Comparison of ENCODE assay signal across 21 cellular contexts in the genomic region with DNA sequence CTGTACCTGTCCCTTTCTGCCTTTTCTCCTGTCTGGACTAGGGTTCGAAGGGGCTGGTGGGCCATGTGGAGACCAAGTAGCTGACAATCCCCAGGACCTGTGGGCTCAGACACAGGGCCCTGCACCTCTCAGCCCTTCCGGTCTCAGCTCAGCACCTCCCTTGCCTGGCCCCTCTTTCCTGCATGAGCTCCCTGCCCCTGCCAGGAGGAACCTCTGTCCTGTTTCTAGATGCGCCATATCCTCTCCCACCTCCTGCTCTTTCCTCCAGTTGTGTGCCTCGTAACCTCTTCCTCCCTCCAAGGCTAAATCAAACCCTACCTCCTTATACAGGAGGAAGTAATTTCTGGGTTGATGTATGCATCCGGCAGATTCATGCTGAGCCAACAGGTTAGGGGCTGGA. TPM values are rescaled to one million over a fixed set of nuclear protein-coding genes. Genes with fewer than 3 reads are reported as not detected.
DNase-seq lines count a peak whose midpoint lies in the region; TF ChIP-seq lines count a peak whose summit lies in the region.
"Had no signal": no experiment of that assay in that cellular context is flagged by ENCODE, and none has a peak within 500 bp of the region (broad histone marks: within the 10 kb centered on the region; RNA-seq: fewer than 3 reads in every experiment).

No MANE protein-coding gene starts in this region.

- H3K4me3 Mint-ChIP-seq in T-helper 1 cell treated with Interleukin-12 subunit alpha and Interleukin-12 subunit beta and Interleukin-4 antibody, amounts not matched to agents 30 μg/mL and 1 μg/mL, for 36 hours: no peak overlapping the region
- H3K4me3 Mint-ChIP-seq in endothelial cell (ENCODE audit: unreplicated experiment): peak overlapping the region; percentile 62
- H3K4me3 Mint-ChIP-seq: CD14-positive monocyte had no signal

- no peak overlapping the region for H2AFZ ChIP-seq in neuronal stem cell (ENCODE audit: low read length)

- peak overlapping the region; percentile 38 for H3K18ac ChIP-seq in neuronal stem cell (ENCODE audit: low read length)

- no peak for TF ChIP-seq CTCF in endothelial cell (IDR thresholded peaks at IDR 0.05; ENCODE audit: unreplicated experiment)

- no peak overlapping the region for H2BK12ac ChIP-seq in neuronal stem cell (ENCODE audit: low read length)

- peaks cover 5% of the 10 kb centered on the region for H3K4me1 Mint-ChIP-seq in T-helper 1 cell treated with Interleukin-12 subunit alpha and Interleukin-12 subunit beta and Interleukin-4 antibody, amounts not matched to agents 30 μg/mL and 1 μg/mL, for 36 hours (ENCODE audit: low read depth)
- peaks cover 26% of the 10 kb centered on the region for H3K4me1 Mint-ChIP-seq in endothelial cell (ENCODE audit: unreplicated experiment)

- H4K91ac ChIP-seq in neuronal stem cell (ENCODE audit: low read depth, low read length, poor library complexity): no peak overlapping the region

- peak overlapping the region; percentile 55 for H3K23ac ChIP-seq in neuronal stem cell (ENCODE audit: low read depth, low read length, poor library complexity)

- peaks cover 6% of the 10 kb centered on the region in 2 donors for H3K4me1 ChIP-seq in neuronal stem cell (ENCODE audit: control insufficient read depth in 2 of 2, insufficient read depth in 1 of 2, low read depth in 1 of 2, low read length in 2 of 2)
- H3K4me1 ChIP-seq: Peyer's patch, SJCRH30 had no signal

- WGBS in neuronal stem cell (ENCODE audit: extremely low coverage in 2 of 2, insufficient read length in 2 of 2, insufficient replicate concordance in 1 of 2), 2 donors: no CpG with 5 or more reads among the region's 5 CpGs

- no peaks in the 10 kb centered on the region for H3K9me3 Mint-ChIP-seq in T-helper 1 cell treated with Interleukin-12 subunit alpha and Interleukin-12 subunit beta and Interleukin-4 antibody, amounts not matched to agents 30 μg/mL and 1 μg/mL, for 36 hours
- no peaks in the 10 kb centered on the region for H3K9me3 Mint-ChIP-seq in endothelial cell (ENCODE audit: unreplicated experiment)
- H3K9me3 Mint-ChIP-seq: CD14-positive monocyte had no signal

- no peak overlapping the region for H3K4me2 ChIP-seq in neuronal stem cell (ENCODE audit: insufficient read depth, low read length, poor library complexity, severe bottlenecking)
- H3K4me2 ChIP-seq: KMS-11 had no signal

- peak overlapping the region; percentile 56 for H3K14ac ChIP-seq in neuronal stem cell (ENCODE audit: low read length)

- peak overlapping the region; percentile 53 for H2BK5ac ChIP-seq in neuronal stem cell (ENCODE audit: low read length)

- peak overlapping the region; percentile 68 for H3K27ac Mint-ChIP-seq in T-helper 1 cell treated with Interleukin-12 subunit alpha and Interleukin-12 subunit beta and Interleukin-4 antibody, amounts not matched to agents 30 μg/mL and 1 μg/mL, for 36 hours
- peak overlapping the region; percentile 99 for H3K27ac Mint-ChIP-seq in endothelial cell (ENCODE audit: unreplicated experiment)

- H3K9ac ChIP-seq in neuronal stem cell (ENCODE audit: low read depth, low read length, poor library complexity): no peak overlapping the region
- H3K9ac ChIP-seq: KMS-11 had no signal

- no peak overlapping the region for H4K8ac ChIP-seq in neuronal stem cell (ENCODE audit: low read depth, low read length)

- H3K36me3 ChIP-seq in neuronal stem cell (replicated peaks in 1 of 2; ENCODE audit: control insufficient read depth in 2 of 2, insufficient read depth in 2 of 2, low read length in 2 of 2): no peaks in the 10 kb centered on the region
- H3K36me3 ChIP-seq: SJCRH30 had no signal

- H3K79me1 ChIP-seq in neuronal stem cell (ENCODE audit: low read depth, low read length): no peaks in the 10 kb centered on the region

- no peaks in the 10 kb centered on the region for H3K27me3 Mint-ChIP-seq in T-helper 1 cell treated with Interleukin-12 subunit alpha and Interleukin-12 subunit beta and Interleukin-4 antibody, amounts not matched to agents 30 μg/mL and 1 μg/mL, for 36 hours (ENCODE audit: low read depth)
- peaks cover 6% of the 10 kb centered on the region for H3K27me3 Mint-ChIP-seq in endothelial cell (ENCODE audit: unreplicated experiment)

- peaks cover 0 to 2% of the 10 kb centered on the region in 2 donors for H3K9me3 ChIP-seq in neuronal stem cell (replicated peaks in 1 of 2; ENCODE audit: control insufficient read depth in 2 of 2, insufficient read depth in 1 of 2, low read depth in 1 of 2, low read length in 2 of 2)
- H3K9me3 ChIP-seq: Peyer's patch, SJCRH30 had no signal

- H3K27ac ChIP-seq in neuronal stem cell (replicated peaks; ENCODE audit: low read length): no peak overlapping the region
- H3K27ac ChIP-seq: 22Rv1, KMS-11, Peyer's patch, SJCRH30 had no signal

- peak overlapping the region; percentile 56 for H2AK5ac ChIP-seq in neuronal stem cell (ENCODE audit: low read depth, low read length)

- no peaks in the 10 kb centered on the region for H3K27me3 ChIP-seq in neuronal stem cell (ENCODE audit: control insufficient read depth in 3 of 3, insufficient read depth in 3 of 3, low read depth in 1 of 3, low read length in 3 of 3)
- H3K27me3 ChIP-seq: Peyer's patch, SJCRH30 had no signal

- peak overlapping the region; percentile 58 for H2BK15ac ChIP-seq in neuronal stem cell (ENCODE audit: low read length)

- H3K36me3 Mint-ChIP-seq in T-helper 1 cell treated with Interleukin-12 subunit alpha and Interleukin-12 subunit beta and Interleukin-4 antibody, amounts not matched to agents 30 μg/mL and 1 μg/mL, for 36 hours (ENCODE audit: low read depth): peaks cover 9% of the 10 kb centered on the region
- H3K36me3 Mint-ChIP-seq in endothelial cell (ENCODE audit: low read depth, unreplicated experiment): peaks cover 30% of the 10 kb centered on the region

- H2BK120ac ChIP-seq in neuronal stem cell (ENCODE audit: low read depth, low read length): peak overlapping the region; percentile 97

- DNase-seq in T-helper 1 cell (no peak), GDM1 (lab: John Stamatoyannopoulos, UW) (peak; percentile 71), endothelial cell (ENCODE audit: low spot score) (peak; percentile 36), neuronal stem cell (ENCODE audit: low spot score) (no peak), DMS 273 (lab: John Stamatoyannopoulos, UW; ENCODE audit: unreplicated experiment) (no peak), DMS53 treated with DMSO at 0.1 percent for 48 hours (lab: John Stamatoyannopoulos, UW; ENCODE audit: unreplicated experiment) (no peak)
- DNase-seq in central memory CD4-positive, alpha-beta T cell: no peak
- DNase-seq: DMS79 treated with DMSO at 0.1 percent for 48 hours, MV-4-11, NCI-H1694, NCI-H2081, NCI-H2171 treated with DMSO at 0.1 percent for 48 hours, NCI-H524 treated with DMSO at 0.1 percent for 48 hours, NCI-H82, Peyer's patch, SJCRH30 had no signal

- no peak overlapping the region for H3K4ac ChIP-seq in neuronal stem cell (ENCODE audit: low read length)

- H3K4me3 ChIP-seq in neuronal stem cell (ENCODE audit: low read length in 2 of 2): no peak overlapping the region
- H3K4me3 ChIP-seq: GM12878, Peyer's patch, SJCRH30 had no signal

RNA-seq across cellular contexts. Expression of gene ITPR3, which starts 30.8 kb away (rescaled TPM):
- total RNA-seq in endothelial cell (ENCODE audit: unreplicated experiment): 124 TPM
- polyA plus RNA-seq in neuronal stem cell (2013, experiment 1 of 2): 1.4 TPM
- polyA plus RNA-seq in neuronal stem cell (2013, experiment 2 of 2): 1.4 TPM
- polyA plus RNA-seq: CD14-positive monocyte had no signal

RNA-seq across cellular contexts. Expression of gene UQCC2, which starts 59.6 kb away (rescaled TPM):
- total RNA-seq in endothelial cell (ENCODE audit: unreplicated experiment): 54.9 TPM
- 222 TPM for polyA plus RNA-seq in neuronal stem cell (2013, experiment 1 of 2)
- polyA plus RNA-seq in neuronal stem cell (2013, experiment 2 of 2): 222 TPM

Comparison
In these comparisons a context has a peak if more than half of its experiments do, and no peak if none do; other contexts are left out.
1. DNase-seq: peak in GDM1 (single experiment) and endothelial cell (single experiment); none in T-helper 1 cell (0 of 5), neuronal stem cell (single experiment), central memory CD4-positive, alpha-beta T cell (single experiment), DMS 273 (single experiment) and DMS53 treated with DMSO at 0.1 percent for 48 hours (single experiment).